In the genomic region with DNA sequence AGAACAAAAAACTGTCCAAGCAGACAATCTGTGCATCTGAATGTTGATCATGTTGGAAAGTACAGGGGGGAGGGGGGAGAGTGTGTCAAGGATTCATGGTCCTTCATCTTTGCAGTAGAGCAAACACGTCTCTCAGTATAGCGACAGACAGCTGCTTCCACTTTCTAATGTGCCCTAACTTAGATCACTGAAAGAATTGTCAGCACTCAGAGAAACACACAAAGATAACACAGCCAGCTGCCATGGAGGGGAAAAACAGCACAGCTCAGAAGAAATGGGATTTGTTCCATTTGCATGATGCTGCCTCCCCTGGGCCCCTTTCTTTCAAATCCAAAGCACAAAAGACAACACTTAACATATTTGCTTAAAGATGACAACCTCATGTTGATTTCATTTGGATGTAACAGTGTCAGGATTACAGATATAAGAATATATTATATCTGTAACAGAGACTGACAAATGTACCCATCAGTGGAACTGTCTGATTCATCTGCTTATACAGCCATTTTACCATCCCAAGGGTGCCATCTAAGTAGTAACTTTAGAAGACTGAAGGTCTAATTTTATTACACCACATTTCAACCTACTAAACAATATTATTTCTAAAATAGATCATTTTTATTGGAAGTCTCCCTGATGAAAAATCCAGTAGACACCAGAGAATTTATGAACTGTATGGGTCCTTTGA, we compare ENCODE assay signal across 15 cellular contexts. TPM values are rescaled to one million over a fixed set of nuclear protein-coding genes. Genes with fewer than 3 reads are reported as not detected.
A peak's percentile ranks its signal among the peaks of the same experiment; 100 is the strongest.
DNase-seq lines count a peak whose midpoint lies in the region; ATAC-seq and TF ChIP-seq lines count a peak whose summit lies in the region.
"Had no signal": no experiment of that assay in that cellular context is flagged by ENCODE, and none has a peak within 500 bp of the region (broad histone marks: within the 10 kb centered on the region; RNA-seq: fewer than 3 reads in every experiment).

No MANE protein-coding gene starts in this region.

- no peaks in the 10 kb centered on the region for H3K36me3 Mint-ChIP-seq in activated CD4-positive, alpha-beta T cell treated with anti-CD3 and anti-CD28 coated beads, Interleukin-2, amount 10 ng/mL, durations not matched to agents 24 days and 14 days (ENCODE audit: low read depth)
- no peaks in the 10 kb centered on the region for H3K36me3 Mint-ChIP-seq in activated CD8-positive, alpha-beta T cell treated with anti-CD3 and anti-CD28 coated beads, Interleukin-2, amount 10 ng/mL, durations not matched to agents 7 days and 5 days (ENCODE audit: low read depth)

- no TSS peak for BruUV-seq in Panc1 (replicated peaks; lab: Mats Ljungman, UMichigan)

- ATAC-seq in Panc1 (no peak), heart left ventricle (peak; percentile 60 to 86 (median 80)), sciatic nerve (peak; percentile 13), HG02852 (IDR thresholded peaks at IDR 0.05; ENCODE audit: unreplicated experiment) (no peak), HG03460 (IDR thresholded peaks at IDR 0.05; ENCODE audit: unreplicated experiment) (no peak)
- ATAC-seq in activated CD8-positive, alpha-beta T cell treated with anti-CD3 and anti-CD28 coated beads, Interleukin-2, amount 10 ng/mL, durations not matched to agents 7 days and 5 days: no peak

- H3K27me3 ChIP-seq in Panc1 (ENCODE audit: control insufficient read depth, insufficient read depth, low read length) (no peaks in the 10 kb centered on the region), heart left ventricle (no peaks in the 10 kb centered on the region)
- H3K27me3 ChIP-seq: sigmoid colon, tibial nerve had no signal

- H3K27ac ChIP-seq in Panc1 (ENCODE audit: low read length) (peak overlapping the region; percentile 42; the same call in 1 of the 2 replicates), heart left ventricle (peak overlapping the region in 9 of 12 donors; percentile 1 to 44 (median 36))
- H3K27ac ChIP-seq: sigmoid colon, VCaP had no signal

- intact Hi-C loops in Panc1 (cut with micrococcal nuclease; ENCODE audit: unreplicated experiment) (no loop called here), heart left ventricle (cut with DNase I) (no loop called here), sciatic nerve (cut with DNase I) (no loop called here)
- intact Hi-C loops in activated CD4-positive, alpha-beta T cell treated with anti-CD3 and anti-CD28 coated beads, Interleukin-2, amount 10 ng/mL, durations not matched to agents 24 days and 14 days (cut with micrococcal nuclease): no loop called here

- in situ Hi-C loops in Panc1 (cut with HindIII; ENCODE audit: low pct_unique_long_range_greater_than_20kb, low sequenced_read_pairs): no loop called here

- WGBS in heart left ventricle, 4 donors: 19 to 34% (median 24%) methylated on average over 2 of the region's 2 CpGs

- no peak for TF ChIP-seq CTCF in Panc1 (IDR thresholded peaks at IDR 0.05)
- TF ChIP-seq CTCF in heart left ventricle (IDR thresholded peaks at IDR 0.05): no peak

- no peak overlapping the region for H3K4me3 ChIP-seq in Panc1 (ENCODE audit: low read depth in 2 of 2, low read length in 2 of 2)
- H3K4me3 ChIP-seq in heart left ventricle: peak overlapping the region in 3 of 12 donors; percentile 10 to 18 (median 17)
- H3K4me3 ChIP-seq: sigmoid colon had no signal

- DNase-seq in NCI-H1694 treated with DMSO at 0.1 percent for 48 hours (lab: John Stamatoyannopoulos, UW): peak; percentile 27
- no peak for DNase-seq in Panc1 (ENCODE audit: low read depth, low spot score)
- DNase-seq in heart left ventricle: no peak
- DNase-seq in sciatic nerve (ENCODE audit: low spot score): no peak
- DNase-seq in activated CD4-positive, alpha-beta T cell treated with anti-CD3 and anti-CD28 coated beads, Interleukin-2, amount 10 ng/mL, durations not matched to agents 24 days and 14 days: no peak
- DNase-seq in activated CD8-positive, alpha-beta T cell treated with anti-CD3 and anti-CD28 coated beads, Interleukin-2, amount 10 ng/mL, durations not matched to agents 7 days and 5 days: no peak
- DNase-seq: activated T-cell treated with anti-CD3 and anti-CD28 coated beads, Interleukin-2, amount 50 U/mL, for 1 hour; H7; NCI-H1436 treated with DMSO at 0.1 percent for 48 hours; RPMI8226; sigmoid colon had no signal

- no peak overlapping the region for H3K4me3 Mint-ChIP-seq in activated CD4-positive, alpha-beta T cell treated with anti-CD3 and anti-CD28 coated beads, Interleukin-2, amount 10 ng/mL, durations not matched to agents 24 days and 14 days
- H3K4me3 Mint-ChIP-seq in activated CD8-positive, alpha-beta T cell treated with anti-CD3 and anti-CD28 coated beads, Interleukin-2, amount 10 ng/mL, durations not matched to agents 7 days and 5 days: no peak overlapping the region

- H3K9me3 ChIP-seq in Panc1 (ENCODE audit: control insufficient read depth, insufficient read depth, low read depth, low read length) (no peaks in the 10 kb centered on the region), heart left ventricle (no peaks in the 10 kb centered on the region)
- H3K9me3 ChIP-seq: sigmoid colon, tibial nerve had no signal

- H3K27ac Mint-ChIP-seq in activated CD4-positive, alpha-beta T cell treated with anti-CD3 and anti-CD28 coated beads, Interleukin-2, amount 10 ng/mL, durations not matched to agents 24 days and 14 days: no peak overlapping the region
- no peak overlapping the region for H3K27ac Mint-ChIP-seq in activated CD8-positive, alpha-beta T cell treated with anti-CD3 and anti-CD28 coated beads, Interleukin-2, amount 10 ng/mL, durations not matched to agents 7 days and 5 days

- no peaks in the 10 kb centered on the region for H3K9me3 Mint-ChIP-seq in activated CD4-positive, alpha-beta T cell treated with anti-CD3 and anti-CD28 coated beads, Interleukin-2, amount 10 ng/mL, durations not matched to agents 24 days and 14 days
- no peaks in the 10 kb centered on the region for H3K9me3 Mint-ChIP-seq in activated CD8-positive, alpha-beta T cell treated with anti-CD3 and anti-CD28 coated beads, Interleukin-2, amount 10 ng/mL, durations not matched to agents 7 days and 5 days (ENCODE audit: insufficient read depth)

- CTCF ChIA-PET in Panc1 (lab: Charles Lee): no interaction called here
- CTCF ChIA-PET in activated CD8-positive, alpha-beta T cell treated with anti-CD3 and anti-CD28 coated beads, Interleukin-2, amount 10 ng/mL, durations not matched to agents 7 days and 5 days (lab: Charles Lee): no interaction called here

- no peaks in the 10 kb centered on the region for H3K27me3 Mint-ChIP-seq in activated CD4-positive, alpha-beta T cell treated with anti-CD3 and anti-CD28 coated beads, Interleukin-2, amount 10 ng/mL, durations not matched to agents 24 days and 14 days
- H3K27me3 Mint-ChIP-seq in activated CD8-positive, alpha-beta T cell treated with anti-CD3 and anti-CD28 coated beads, Interleukin-2, amount 10 ng/mL, durations not matched to agents 7 days and 5 days (ENCODE audit: low read depth): no peaks in the 10 kb centered on the region

- H3K4me1 ChIP-seq in Panc1 (ENCODE audit: control insufficient read depth, insufficient read depth, low read length): peaks cover 48% of the 10 kb centered on the region
- H3K4me1 ChIP-seq in heart left ventricle: peaks cover 0 to 53% (median 18%) of the 10 kb centered on the region in 12 donors

- no peak for TF ChIP-seq POLR2A in heart left ventricle (IDR thresholded peaks at IDR 0.05)

- POLR2A ChIA-PET in Panc1 (lab: Charles Lee): interaction anchor here (0.6 kb wide), 1 partner anchor 58 kb away, joined by 4 read pairs; no protein-coding TSS in a partner anchor
- POLR2A ChIA-PET in activated CD8-positive, alpha-beta T cell treated with anti-CD3 and anti-CD28 coated beads, Interleukin-2, amount 10 ng/mL, durations not matched to agents 7 days and 5 days (lab: Charles Lee): no interaction called here

- no peaks in the 10 kb centered on the region for H3K4me1 Mint-ChIP-seq in activated CD4-positive, alpha-beta T cell treated with anti-CD3 and anti-CD28 coated beads, Interleukin-2, amount 10 ng/mL, durations not matched to agents 24 days and 14 days
- no peaks in the 10 kb centered on the region for H3K4me1 Mint-ChIP-seq in activated CD8-positive, alpha-beta T cell treated with anti-CD3 and anti-CD28 coated beads, Interleukin-2, amount 10 ng/mL, durations not matched to agents 7 days and 5 days (ENCODE audit: low read depth)

- no peaks in the 10 kb centered on the region for H3K36me3 ChIP-seq in Panc1 (ENCODE audit: control insufficient read depth, insufficient read depth, low read length)
- no peaks in the 10 kb centered on the region for H3K36me3 ChIP-seq in heart left ventricle
- H3K36me3 ChIP-seq: sigmoid colon, tibial nerve had no signal

RNA-seq across cellular contexts. Expression of a gene that starts 17.7 kb away (rescaled TPM):
- total RNA-seq in Panc1 (2021; ENCODE audit: unreplicated experiment) (19.5 TPM), heart left ventricle (10 to 100 TPM in 7 of 9 donors, 1 to 10 TPM in 2; 7.1 to 16.5 (median 12.4) TPM), sciatic nerve (22.2 TPM)
- 6.1 TPM for polyA plus RNA-seq in Panc1 (2012; ENCODE audit: insufficient read length)
- polyA plus RNA-seq in heart left ventricle: 1 to 10 TPM; 3.0 to 6.2 TPM
- total RNA-seq in activated CD4-positive, alpha-beta T cell treated with anti-CD3 and anti-CD28 coated beads, Interleukin-2, amount 10 ng/mL, durations not matched to agents 24 days and 14 days: not detected in 2 replicates
- total RNA-seq in activated CD8-positive, alpha-beta T cell treated with anti-CD3 and anti-CD28 coated beads, Interleukin-2, amount 10 ng/mL, durations not matched to agents 7 days and 5 days: not detected

Comparison
In these comparisons a context has a peak if more than half of its experiments do, and no peak if none do; other contexts are left out.
1. ATAC-seq: peak in heart left ventricle (4 of 4) and sciatic nerve (single experiment); none in Panc1 (single experiment), activated CD8-positive, alpha-beta T cell treated with anti-CD3 and anti-CD28 coated beads, Interleukin-2, amount 10 ng/mL, durations not matched to agents 7 days and 5 days (single experiment), HG02852 (single experiment) and HG03460 (single experiment).